Comparison of ENCODE assay signal across 8 cellular contexts in genomic region chr19:38849147-38849745, GRCh38. TPM values are rescaled to one million over a fixed set of nuclear protein-coding genes. Genes with fewer than 3 reads are reported as not detected.
DNase-seq lines count a peak whose midpoint lies in the region; ATAC-seq and TF ChIP-seq lines count a peak whose summit lies in the region.

No MANE protein-coding gene starts in this region.

- WGBS in mesenchymal stem cell: 1% methylated on average over 45 of the region's 57 CpGs

- H3K36me3 ChIP-seq in HUES6 (ENCODE audit: control insufficient read depth, insufficient read depth, low read length) (peaks cover 46% of the 10 kb centered on the region), mesenchymal stem cell (ENCODE audit: control insufficient read depth in 1 of 2, insufficient read depth in 2 of 2, low read depth in 1 of 2, low read length in 2 of 2) (peaks cover 34 to 40% of the 10 kb centered on the region in 2 experiments)

- peak overlapping the region; percentile 100 for H2BK120ac ChIP-seq in mesenchymal stem cell (ENCODE audit: low read depth, low read length)

- ATAC-seq in GM19397 (IDR thresholded peaks at IDR 0.05; ENCODE audit: unreplicated experiment): peak; percentile 30
- ATAC-seq in activated CD8-positive, alpha-beta memory T cell treated with anti-CD3 and anti-CD28 coated beads, Interleukin-2, amount 10 ng/mL, durations not matched to agents 7 days and 5 days: peak; percentile 29
- peak; percentile 23 for ATAC-seq in effector memory CD8-positive, alpha-beta T cell (replicated peaks)

- peak overlapping the region; percentile 90 for H3K4me2 ChIP-seq in mesenchymal stem cell (ENCODE audit: low read length, poor library complexity, severe bottlenecking)

- H2AK5ac ChIP-seq in mesenchymal stem cell (ENCODE audit: low read length, severe bottlenecking): no peak overlapping the region

- H3K9ac ChIP-seq in HUES6 (ENCODE audit: low read length) (peak overlapping the region; percentile 99), mesenchymal stem cell (ENCODE audit: low read length) (peak overlapping the region; percentile 92)

- H3K4ac ChIP-seq in mesenchymal stem cell (ENCODE audit: low read depth in 1 of 2, low read length in 2 of 2): peak overlapping the region; percentile 100

- peak overlapping the region; percentile 97 to 100 for H3K23ac ChIP-seq in mesenchymal stem cell (ENCODE audit: low read length in 2 of 2)

- H4K91ac ChIP-seq in mesenchymal stem cell (ENCODE audit: low read length): peak overlapping the region; percentile 100

- peaks cover 5% of the 10 kb centered on the region; the same call in 1 of the 2 replicates for H3K4me1 ChIP-seq in HUES6 (ENCODE audit: control insufficient read depth, insufficient read depth, low read length)
- H3K4me1 ChIP-seq in mesenchymal stem cell (ENCODE audit: control insufficient read depth, insufficient read depth, low read depth, low read length): peaks cover 27% of the 10 kb centered on the region

- H3K4me3 ChIP-seq in HUES6 (ENCODE audit: low read depth, low read length) (peak overlapping the region; percentile 88), mesenchymal stem cell (ENCODE audit: insufficient read depth in 1 of 2, low read depth in 1 of 2, low read length in 2 of 2) (peak overlapping the region; percentile 83 to 99)

- H3K4me1 Mint-ChIP-seq in activated CD8-positive, alpha-beta memory T cell treated with anti-CD3 and anti-CD28 coated beads, Interleukin-2, amount 10 ng/mL, durations not matched to agents 7 days and 5 days: peaks cover 57% of the 10 kb centered on the region
- peaks cover 48 to 52% of the 10 kb centered on the region in 2 donors for H3K4me1 Mint-ChIP-seq in effector memory CD8-positive, alpha-beta T cell (ENCODE audit: low read depth in 2 of 2)

- CTCF ChIA-PET in activated CD8-positive, alpha-beta memory T cell treated with anti-CD3 and anti-CD28 coated beads, Interleukin-2, amount 10 ng/mL, durations not matched to agents 7 days and 5 days (lab: Charles Lee): interaction anchor here (0.6 to 1.6 kb wide), 10 partner anchors 15 to 452 kb away, joined by 3 to 10 read pairs (median 4); partner anchors contain the start of genes ECH1, MRPS12, RINL and SARS2

- peak overlapping the region; percentile 87 to 99 for H3K14ac ChIP-seq in mesenchymal stem cell (ENCODE audit: low read length in 2 of 2)

- no peaks in the 10 kb centered on the region for H3K27me3 Mint-ChIP-seq in activated CD8-positive, alpha-beta memory T cell treated with anti-CD3 and anti-CD28 coated beads, Interleukin-2, amount 10 ng/mL, durations not matched to agents 7 days and 5 days
- no peaks in the 10 kb centered on the region for H3K27me3 Mint-ChIP-seq in effector memory CD8-positive, alpha-beta T cell

- peak overlapping the region; percentile 99 for H3K27ac Mint-ChIP-seq in activated CD8-positive, alpha-beta memory T cell treated with anti-CD3 and anti-CD28 coated beads, Interleukin-2, amount 10 ng/mL, durations not matched to agents 7 days and 5 days
- H3K27ac Mint-ChIP-seq in effector memory CD8-positive, alpha-beta T cell: peak overlapping the region; percentile 99 to 100

- peak; percentile 92 for DNase-seq in AG09319 (ENCODE audit: extremely low read depth, low read depth)
- DNase-seq in NOMO-1 treated with dmso at 0.1 percent for 144 hours (lab: John Stamatoyannopoulos, UW; ENCODE audit: unreplicated experiment): peak; percentile 94
- DNase-seq in activated CD8-positive, alpha-beta memory T cell treated with anti-CD3 and anti-CD28 coated beads, Interleukin-2, amount 10 ng/mL, durations not matched to agents 7 days and 5 days: peak; percentile 98
- peak; percentile 92 to 97 (median 95) for DNase-seq in effector memory CD8-positive, alpha-beta T cell
- peak; percentile 94 for DNase-seq in mesenchymal stem cell
- DNase-seq in stimulated activated CD8-positive, alpha-beta memory T cell treated with anti-CD3 and anti-CD28 coated beads, Interleukin-12 subunit alpha, Interleukin-12 subunit beta, amount 100 ng/mL, for 1 hour (ENCODE audit: low read depth): peak; percentile 97

- no peaks in the 10 kb centered on the region for H3K9me3 ChIP-seq in HUES6 (ENCODE audit: control insufficient read depth, insufficient read depth, low read depth, low read length)
- H3K9me3 ChIP-seq in mesenchymal stem cell (ENCODE audit: control insufficient read depth, low read length): no peaks in the 10 kb centered on the region

- no peaks in the 10 kb centered on the region for H3K9me3 Mint-ChIP-seq in activated CD8-positive, alpha-beta memory T cell treated with anti-CD3 and anti-CD28 coated beads, Interleukin-2, amount 10 ng/mL, durations not matched to agents 7 days and 5 days (ENCODE audit: low read depth)
- no peaks in the 10 kb centered on the region for H3K9me3 Mint-ChIP-seq in effector memory CD8-positive, alpha-beta T cell

- H3K27me3 ChIP-seq in HUES6 (ENCODE audit: control insufficient read depth, insufficient read depth, low read length): no peaks in the 10 kb centered on the region
- no peaks in the 10 kb centered on the region for H3K27me3 ChIP-seq in mesenchymal stem cell (ENCODE audit: control insufficient read depth in 1 of 2, insufficient read depth in 1 of 2, low read length in 2 of 2)

- H3K27ac ChIP-seq in HUES6 (ENCODE audit: low read depth, low read length): peak overlapping the region; percentile 100
- peak overlapping the region; percentile 78 for H3K27ac ChIP-seq in mesenchymal stem cell (ENCODE audit: low read length, poor library complexity, severe bottlenecking)

- H3K36me3 Mint-ChIP-seq in activated CD8-positive, alpha-beta memory T cell treated with anti-CD3 and anti-CD28 coated beads, Interleukin-2, amount 10 ng/mL, durations not matched to agents 7 days and 5 days: peaks cover 42% of the 10 kb centered on the region
- H3K36me3 Mint-ChIP-seq in effector memory CD8-positive, alpha-beta T cell (ENCODE audit: insufficient read depth): peaks cover 84% of the 10 kb centered on the region

- no peak for TF ChIP-seq CTCF in AG09319 (IDR thresholded peaks at IDR 0.05; ENCODE audit: low read depth, low read length)

- peak overlapping the region; percentile 98 for H2BK5ac ChIP-seq in mesenchymal stem cell (ENCODE audit: low read depth, low read length, poor library complexity, severe bottlenecking)

- peak overlapping the region; percentile 100 for H4K8ac ChIP-seq in mesenchymal stem cell (ENCODE audit: low read length)

- H2BK15ac ChIP-seq in mesenchymal stem cell (ENCODE audit: low read depth, poor library complexity, severe bottlenecking): peak overlapping the region; percentile 92

- H3K79me1 ChIP-seq in mesenchymal stem cell (replicated peaks; ENCODE audit: low read length, poor library complexity, severe bottlenecking): peaks cover 3% of the 10 kb centered on the region

- no peak overlapping the region for H2AFZ ChIP-seq in mesenchymal stem cell (ENCODE audit: low read depth, low read length)

- H3K4me3 Mint-ChIP-seq in activated CD8-positive, alpha-beta memory T cell treated with anti-CD3 and anti-CD28 coated beads, Interleukin-2, amount 10 ng/mL, durations not matched to agents 7 days and 5 days: peak overlapping the region; percentile 88
- H3K4me3 Mint-ChIP-seq in effector memory CD8-positive, alpha-beta T cell: peak overlapping the region; percentile 97 to 98

- peak overlapping the region; percentile 100 for H3K18ac ChIP-seq in mesenchymal stem cell (ENCODE audit: low read depth in 1 of 2, low read length in 2 of 2)

- peak overlapping the region in 1 of 2 experiments; percentile 59 for H2BK12ac ChIP-seq in mesenchymal stem cell (ENCODE audit: low read length in 2 of 2)

RNA-seq across cellular contexts. Expression of gene HNRNPL, which starts 0.5 kb away (rescaled TPM):
- total RNA-seq in activated CD8-positive, alpha-beta memory T cell treated with anti-CD3 and anti-CD28 coated beads, Interleukin-2, amount 10 ng/mL, durations not matched to agents 7 days and 5 days: 100 to 1,000 TPM; 479 to 611 TPM
- polyA plus RNA-seq in mesenchymal stem cell (2013, experiment 1 of 2): 177 TPM
- polyA plus RNA-seq in mesenchymal stem cell (2013, experiment 2 of 2): 181 TPM

RNA-seq across cellular contexts. Expression of gene ECH1, which starts 17.7 kb away (rescaled TPM):
- 100 to 1,000 TPM; 207 to 214 TPM for total RNA-seq in activated CD8-positive, alpha-beta memory T cell treated with anti-CD3 and anti-CD28 coated beads, Interleukin-2, amount 10 ng/mL, durations not matched to agents 7 days and 5 days
- 137 TPM for polyA plus RNA-seq in mesenchymal stem cell (2013, experiment 1 of 2)
- 137 TPM for polyA plus RNA-seq in mesenchymal stem cell (2013, experiment 2 of 2)

RNA-seq across cellular contexts. Expression of gene RINL, which starts 28.8 kb away (rescaled TPM):
- total RNA-seq in activated CD8-positive, alpha-beta memory T cell treated with anti-CD3 and anti-CD28 coated beads, Interleukin-2, amount 10 ng/mL, durations not matched to agents 7 days and 5 days: 10 to 100 TPM; 80.1 to 81.0 TPM
- polyA plus RNA-seq in mesenchymal stem cell (2013, experiment 1 of 2): 1.1 TPM
- polyA plus RNA-seq in mesenchymal stem cell (2013, experiment 2 of 2): 1.6 TPM

RNA-seq across cellular contexts. Expression of gene LGALS4, which starts 36.5 kb away (rescaled TPM):
- total RNA-seq in activated CD8-positive, alpha-beta memory T cell treated with anti-CD3 and anti-CD28 coated beads, Interleukin-2, amount 10 ng/mL, durations not matched to agents 7 days and 5 days: 1 to 10 TPM; 1.4 to 2.4 TPM
- polyA plus RNA-seq in mesenchymal stem cell (2013, experiment 1 of 2): 0.11 TPM
- polyA plus RNA-seq in mesenchymal stem cell (2013, experiment 2 of 2): 0.15 TPM

RNA-seq across cellular contexts. Expression of gene SIRT2, which starts 50.2 kb away (rescaled TPM):
- 10 to 100 TPM; 47.1 to 47.8 TPM for total RNA-seq in activated CD8-positive, alpha-beta memory T cell treated with anti-CD3 and anti-CD28 coated beads, Interleukin-2, amount 10 ng/mL, durations not matched to agents 7 days and 5 days
- 57.6 TPM for polyA plus RNA-seq in mesenchymal stem cell (2013, experiment 1 of 2)
- 54.9 TPM for polyA plus RNA-seq in mesenchymal stem cell (2013, experiment 2 of 2)

Comparison
In these comparisons a context has a peak if more than half of its experiments do, and no peak if none do; other contexts are left out.
1. Peak in every context shown above with its lines: DNase-seq, ATAC-seq, H3K4me3 ChIP-seq and H3K27ac ChIP-seq.